In genomic region chr4:186335793-186336192, GRCh38 we compare ENCODE assay signal across 25 cellular contexts.
"Had no signal": no experiment of that assay in that cellular context is flagged by ENCODE, and none has a peak within 500 bp of the region (broad histone marks: within the 10 kb centered on the region; RNA-seq: fewer than 3 reads in every experiment).

No MANE protein-coding gene starts in this region.

- H3K27ac ChIP-seq: stomach, suprapubic skin, testis, thoracic aorta, thyroid gland, tibial artery, tibial nerve, transverse colon, upper lobe of left lung, upper lobe of right lung, uterus had no signal

- H3K4me3 ChIP-seq: stomach, suprapubic skin, testis, thoracic aorta, thyroid gland, tibial artery, tibial nerve, transverse colon, upper lobe of left lung, upper lobe of right lung, uterus had no signal

- H3K27me3 ChIP-seq: stomach, suprapubic skin, testis, thyroid gland, tibial artery, tibial nerve, transverse colon, upper lobe of left lung, upper lobe of right lung, uterus had no signal

- H3K36me3 ChIP-seq: stomach, suprapubic skin, thoracic aorta, thyroid gland, tibial artery, tibial nerve, transverse colon, upper lobe of left lung, upper lobe of right lung, uterus had no signal

- H3K9me3 ChIP-seq: testis, thyroid gland, uterus had no signal

- H3K4me1 ChIP-seq: stomach, suprapubic skin, testis, thyroid gland, tibial artery, tibial nerve, transverse colon, upper lobe of left lung, upper lobe of right lung, uterus had no signal

- ATAC-seq: stimulated activated effector memory CD8-positive, alpha-beta T cell treated with anti-CD3 and anti-CD28 coated beads, Interleukin-12 subunit alpha, Interleukin-12 subunit beta, amount 100 ng/mL, for 72 hours; stimulated activated memory B cell treated with anti-CD40 and anti-IgM and Interleukin-4, amounts not matched to agents 10 μg/mL and 1 μg/mL and 100 μg/mL, for 72 hours; stimulated activated naive B cell treated with anti-CD40 and anti-IgM and Interleukin-4, amounts not matched to agents 10 μg/mL and 1 μg/mL and 100 μg/mL, for 72 hours; stimulated activated naive CD8-positive, alpha-beta T cell treated with anti-CD3 and anti-CD28 coated beads, Interleukin-15, amount 100 ng/mL, for 72 hours; stimulated activated naive CD8-positive, alpha-beta T cell treated with anti-CD3 and anti-CD28 coated beads, Interleukin-15, Interleukin-2, amounts not matched to agents 100 U/mL and 50 U/mL, for 24 hours; upper lobe of right lung had no signal

- DNase-seq: stimulated activated CD4-positive, alpha-beta T cell treated with anti-CD3 and anti-CD28 coated beads, Interleukin-2, amount 100 ng/mL, for 48 hours; stimulated activated CD4-positive, alpha-beta T cell treated with anti-CD3 and anti-CD28 coated beads, Interleukin-4, amount 100 ng/mL, for 1 hour; stimulated activated CD4-positive, alpha-beta T cell treated with anti-CD3 and anti-CD28 coated beads, Interleukin-4, amount 100 ng/mL, for 24 hours; stimulated activated CD4-positive, alpha-beta T cell treated with anti-CD3 and anti-CD28 coated beads, Interleukin-4, amount 100 ng/mL, for 4 hours; stimulated activated CD8-positive, alpha-beta memory T cell treated with anti-CD3 and anti-CD28 coated beads, Interleukin-4, amount 100 ng/mL, for 48 hours; stimulated activated naive B cell treated with anti-CD40 and anti-IgM and Interleukin-4, amounts not matched to agents 10 μg/mL and 1 μg/mL and 100 μg/mL, for 72 hours; stimulated activated naive CD4-positive, alpha-beta T cell; stimulated activated naive CD4-positive, alpha-beta T cell treated with Interleukin-2 at 50 U/mL for 16 hours; stimulated activated naive CD8-positive, alpha-beta T cell treated with anti-CD3 and anti-CD28 coated beads, Interleukin-15, amount 100 ng/mL, for 72 hours; stimulated activated naive CD8-positive, alpha-beta T cell treated with anti-CD3 and anti-CD28 coated beads, Interleukin-15, Interleukin-2, amounts not matched to agents 100 U/mL and 50 U/mL, for 24 hours; stomach; substantia nigra; testis; thyroid gland; tibial artery; transverse colon; trophoblast cell; upper lobe of left lung; upper lobe of right lung; uterus had no signal
